In genomic region chr3:113499081-113499480, GRCh38 we compare ENCODE assay signal across 1 cellular context.
TF ChIP-seq lines count a peak whose summit lies in the region.

No MANE protein-coding gene starts in this region.

TF ChIP-seq in GM23338, 12 proteins besides CTCF, POLR2A, EP300 and RAD21 (continued from another document):
- TF ChIP-seq, protein P1, sequence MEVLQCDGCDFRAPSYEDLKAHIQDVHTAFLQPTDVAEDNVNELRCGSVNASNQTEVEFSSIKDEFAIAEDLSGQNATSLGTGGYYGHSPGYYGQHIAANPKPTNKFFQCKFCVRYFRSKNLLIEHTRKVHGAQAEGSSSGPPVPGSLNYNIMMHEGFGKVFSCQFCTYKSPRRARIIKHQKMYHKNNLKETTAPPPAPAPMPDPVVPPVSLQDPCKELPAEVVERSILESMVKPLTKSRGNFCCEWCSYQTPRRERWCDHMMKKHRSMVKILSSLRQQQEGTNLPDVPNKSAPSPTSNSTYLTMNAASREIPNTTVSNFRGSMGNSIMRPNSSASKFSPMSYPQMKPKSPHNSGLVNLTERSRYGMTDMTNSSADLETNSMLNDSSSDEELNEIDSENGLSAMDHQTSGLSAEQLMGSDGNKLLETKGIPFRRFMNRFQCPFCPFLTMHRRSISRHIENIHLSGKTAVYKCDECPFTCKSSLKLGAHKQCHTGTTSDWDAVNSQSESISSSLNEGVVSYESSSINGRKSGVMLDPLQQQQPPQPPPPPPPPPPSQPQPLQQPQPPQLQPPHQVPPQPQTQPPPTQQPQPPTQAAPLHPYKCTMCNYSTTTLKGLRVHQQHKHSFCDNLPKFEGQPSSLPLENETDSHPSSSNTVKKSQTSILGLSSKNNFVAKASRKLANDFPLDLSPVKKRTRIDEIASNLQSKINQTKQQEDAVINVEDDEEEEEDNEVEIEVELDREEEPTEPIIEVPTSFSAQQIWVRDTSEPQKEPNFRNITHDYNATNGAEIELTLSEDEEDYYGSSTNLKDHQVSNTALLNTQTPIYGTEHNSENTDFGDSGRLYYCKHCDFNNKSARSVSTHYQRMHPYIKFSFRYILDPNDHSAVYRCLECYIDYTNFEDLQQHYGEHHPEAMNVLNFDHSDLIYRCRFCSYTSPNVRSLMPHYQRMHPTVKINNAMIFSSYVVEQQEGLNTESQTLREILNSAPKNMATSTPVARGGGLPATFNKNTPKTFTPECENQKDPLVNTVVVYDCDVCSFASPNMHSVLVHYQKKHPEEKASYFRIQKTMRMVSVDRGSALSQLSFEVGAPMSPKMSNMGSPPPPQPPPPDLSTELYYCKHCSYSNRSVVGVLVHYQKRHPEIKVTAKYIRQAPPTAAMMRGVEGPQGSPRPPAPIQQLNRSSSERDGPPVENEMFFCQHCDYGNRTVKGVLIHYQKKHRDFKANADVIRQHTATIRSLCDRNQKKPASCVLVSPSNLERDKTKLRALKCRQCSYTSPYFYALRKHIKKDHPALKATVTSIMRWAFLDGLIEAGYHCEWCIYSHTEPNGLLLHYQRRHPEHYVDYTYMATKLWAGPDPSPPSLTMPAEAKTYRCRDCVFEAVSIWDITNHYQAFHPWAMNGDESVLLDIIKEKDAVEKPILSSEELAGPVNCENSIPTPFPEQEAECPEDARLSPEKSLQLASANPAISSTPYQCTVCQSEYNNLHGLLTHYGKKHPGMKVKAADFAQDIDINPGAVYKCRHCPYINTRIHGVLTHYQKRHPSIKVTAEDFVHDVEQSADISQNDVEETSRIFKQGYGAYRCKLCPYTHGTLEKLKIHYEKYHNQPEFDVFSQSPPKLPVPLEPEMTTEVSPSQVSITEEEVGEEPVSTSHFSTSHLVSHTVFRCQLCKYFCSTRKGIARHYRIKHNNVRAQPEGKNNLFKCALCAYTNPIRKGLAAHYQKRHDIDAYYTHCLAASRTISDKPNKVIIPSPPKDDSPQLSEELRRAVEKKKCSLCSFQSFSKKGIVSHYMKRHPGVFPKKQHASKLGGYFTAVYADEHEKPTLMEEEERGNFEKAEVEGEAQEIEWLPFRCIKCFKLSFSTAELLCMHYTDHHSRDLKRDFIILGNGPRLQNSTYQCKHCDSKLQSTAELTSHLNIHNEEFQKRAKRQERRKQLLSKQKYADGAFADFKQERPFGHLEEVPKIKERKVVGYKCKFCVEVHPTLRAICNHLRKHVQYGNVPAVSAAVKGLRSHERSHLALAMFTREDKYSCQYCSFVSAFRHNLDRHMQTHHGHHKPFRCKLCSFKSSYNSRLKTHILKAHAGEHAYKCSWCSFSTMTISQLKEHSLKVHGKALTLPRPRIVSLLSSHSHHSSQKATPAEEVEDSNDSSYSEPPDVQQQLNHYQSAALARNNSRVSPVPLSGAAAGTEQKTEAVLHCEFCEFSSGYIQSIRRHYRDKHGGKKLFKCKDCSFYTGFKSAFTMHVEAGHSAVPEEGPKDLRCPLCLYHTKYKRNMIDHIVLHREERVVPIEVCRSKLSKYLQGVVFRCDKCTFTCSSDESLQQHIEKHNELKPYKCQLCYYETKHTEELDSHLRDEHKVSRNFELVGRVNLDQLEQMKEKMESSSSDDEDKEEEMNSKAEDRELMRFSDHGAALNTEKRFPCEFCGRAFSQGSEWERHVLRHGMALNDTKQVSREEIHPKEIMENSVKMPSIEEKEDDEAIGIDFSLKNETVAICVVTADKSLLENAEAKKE (CRISPR knock-in tag; IDR thresholded peaks at IDR 0.05): no peak
- TF ChIP-seq ETS1 (IDR thresholded peaks at IDR 0.05): no peak
- TF ChIP-seq EZH2phosphoT487 (IDR thresholded peaks at IDR 0.05; ENCODE audit: unreplicated experiment): no peak
- TF ChIP-seq ZNF331 (CRISPR knock-in tag; IDR thresholded peaks at IDR 0.05; ENCODE audit: low read depth): no peak
- TF ChIP-seq, protein P2, sequence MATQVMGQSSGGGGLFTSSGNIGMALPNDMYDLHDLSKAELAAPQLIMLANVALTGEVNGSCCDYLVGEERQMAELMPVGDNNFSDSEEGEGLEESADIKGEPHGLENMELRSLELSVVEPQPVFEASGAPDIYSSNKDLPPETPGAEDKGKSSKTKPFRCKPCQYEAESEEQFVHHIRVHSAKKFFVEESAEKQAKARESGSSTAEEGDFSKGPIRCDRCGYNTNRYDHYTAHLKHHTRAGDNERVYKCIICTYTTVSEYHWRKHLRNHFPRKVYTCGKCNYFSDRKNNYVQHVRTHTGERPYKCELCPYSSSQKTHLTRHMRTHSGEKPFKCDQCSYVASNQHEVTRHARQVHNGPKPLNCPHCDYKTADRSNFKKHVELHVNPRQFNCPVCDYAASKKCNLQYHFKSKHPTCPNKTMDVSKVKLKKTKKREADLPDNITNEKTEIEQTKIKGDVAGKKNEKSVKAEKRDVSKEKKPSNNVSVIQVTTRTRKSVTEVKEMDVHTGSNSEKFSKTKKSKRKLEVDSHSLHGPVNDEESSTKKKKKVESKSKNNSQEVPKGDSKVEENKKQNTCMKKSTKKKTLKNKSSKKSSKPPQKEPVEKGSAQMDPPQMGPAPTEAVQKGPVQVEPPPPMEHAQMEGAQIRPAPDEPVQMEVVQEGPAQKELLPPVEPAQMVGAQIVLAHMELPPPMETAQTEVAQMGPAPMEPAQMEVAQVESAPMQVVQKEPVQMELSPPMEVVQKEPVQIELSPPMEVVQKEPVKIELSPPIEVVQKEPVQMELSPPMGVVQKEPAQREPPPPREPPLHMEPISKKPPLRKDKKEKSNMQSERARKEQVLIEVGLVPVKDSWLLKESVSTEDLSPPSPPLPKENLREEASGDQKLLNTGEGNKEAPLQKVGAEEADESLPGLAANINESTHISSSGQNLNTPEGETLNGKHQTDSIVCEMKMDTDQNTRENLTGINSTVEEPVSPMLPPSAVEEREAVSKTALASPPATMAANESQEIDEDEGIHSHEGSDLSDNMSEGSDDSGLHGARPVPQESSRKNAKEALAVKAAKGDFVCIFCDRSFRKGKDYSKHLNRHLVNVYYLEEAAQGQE (IDR thresholded peaks at IDR 0.05; ENCODE audit: unreplicated experiment): no peak
TF ChIP-seq in GM23338: peak in this region for 0.
